In genomic region chrX:140713174-140713539, GRCh38 we compare ENCODE assay signal across 11 cellular contexts. TPM values are rescaled to one million over a fixed set of nuclear protein-coding genes. Genes with fewer than 3 reads are reported as not detected.
DNase-seq lines count a peak whose midpoint lies in the region; ATAC-seq and TF ChIP-seq lines count a peak whose summit lies in the region.
"Had no signal": no experiment of that assay in that cellular context is flagged by ENCODE, and none has a peak within 500 bp of the region (broad histone marks: within the 10 kb centered on the region; RNA-seq: fewer than 3 reads in every experiment).

No MANE protein-coding gene starts in this region.

- H3K9ac ChIP-seq in iPS-20b (ENCODE audit: low read depth, low read length): no peak overlapping the region

- peak overlapping the region; percentile 57 for H3K4me3 Mint-ChIP-seq in activated naive CD8-positive, alpha-beta T cell
- H3K4me3 Mint-ChIP-seq in activated naive CD8-positive, alpha-beta T cell treated with anti-CD3 and anti-CD28 coated beads for 36 hours: no peak overlapping the region
- no peak overlapping the region for H3K4me3 Mint-ChIP-seq in endothelial cell (ENCODE audit: unreplicated experiment)

- H3K9me3 ChIP-seq in iPS-20b (ENCODE audit: insufficient read depth, low read depth, low read length) (no peaks in the 10 kb centered on the region), thoracic aorta (no peaks in the 10 kb centered on the region)

- no peak for ATAC-seq in thoracic aorta (ENCODE audit: insufficient number of reproducible peaks, low FRiP score, low read depth)
- ATAC-seq: K562 had no signal

- no peak for TF ChIP-seq CTCF in thoracic aorta (IDR thresholded peaks at IDR 0.05)
- no peak for TF ChIP-seq CTCF in endothelial cell (IDR thresholded peaks at IDR 0.05; ENCODE audit: unreplicated experiment)

- H3K27ac ChIP-seq in iPS-20b (ENCODE audit: low read length) (no peak overlapping the region), thoracic aorta (no peak overlapping the region)
- H3K27ac ChIP-seq: VCaP had no signal

- H3K4me1 Mint-ChIP-seq in activated naive CD8-positive, alpha-beta T cell (ENCODE audit: low read depth): peaks cover 4% of the 10 kb centered on the region
- H3K4me1 Mint-ChIP-seq in activated naive CD8-positive, alpha-beta T cell treated with anti-CD3 and anti-CD28 coated beads for 36 hours: peaks cover 3% of the 10 kb centered on the region
- no peaks in the 10 kb centered on the region for H3K4me1 Mint-ChIP-seq in endothelial cell (ENCODE audit: unreplicated experiment)

- H3K27ac Mint-ChIP-seq in activated naive CD8-positive, alpha-beta T cell: no peak overlapping the region
- H3K27ac Mint-ChIP-seq in activated naive CD8-positive, alpha-beta T cell treated with anti-CD3 and anti-CD28 coated beads for 36 hours: no peak overlapping the region
- no peak overlapping the region for H3K27ac Mint-ChIP-seq in endothelial cell (ENCODE audit: unreplicated experiment)
- H3K27ac Mint-ChIP-seq: activated naive CD4-positive, alpha-beta T cell treated with anti-CD3 and anti-CD28 coated beads, Interleukin-2, amount 50 U/mL, for 72 hours had no signal

- no peak for DNase-seq in activated naive CD8-positive, alpha-beta T cell treated with anti-CD3 and anti-CD28 coated beads for 36 hours
- DNase-seq in T-helper 22 cell (ENCODE audit: low read depth) (peak; percentile 7), thoracic aorta (ENCODE audit: low spot score) (no peak), DMS 273 treated with DMSO at 0.1 percent for 48 hours (lab: John Stamatoyannopoulos, UW) (no peak), endothelial cell (ENCODE audit: low spot score) (no peak)
- DNase-seq in activated effector memory CD4-positive, alpha-beta T cell treated with Interleukin-2 at 50 U/mL for 16 hours: no peak

- H3K36me3 ChIP-seq in iPS-20b (ENCODE audit: insufficient read depth, low read depth, low read length) (no peaks in the 10 kb centered on the region), thoracic aorta (no peaks in the 10 kb centered on the region)

- no peaks in the 10 kb centered on the region; the same call in 1 of the 2 replicates for H3K4me1 ChIP-seq in iPS-20b (ENCODE audit: insufficient read depth, low read length)
- H3K4me1 ChIP-seq in thoracic aorta (ENCODE audit: control insufficient read depth in 1 of 2, low read depth in 2 of 2): no peaks in the 10 kb centered on the region

- peak overlapping the region; percentile 46; the same call in 1 of the 2 replicates for H3K4me3 ChIP-seq in iPS-20b (ENCODE audit: low read length)
- H3K4me3 ChIP-seq in thoracic aorta: peak overlapping the region; percentile 56
- H3K4me3 ChIP-seq: K562 had no signal

- H3K27me3 Mint-ChIP-seq in activated naive CD8-positive, alpha-beta T cell: no peaks in the 10 kb centered on the region
- H3K27me3 Mint-ChIP-seq in activated naive CD8-positive, alpha-beta T cell treated with anti-CD3 and anti-CD28 coated beads for 36 hours: peaks cover 14% of the 10 kb centered on the region
- peaks cover 2% of the 10 kb centered on the region for H3K27me3 Mint-ChIP-seq in endothelial cell (ENCODE audit: unreplicated experiment)

- H3K27me3 ChIP-seq in iPS-20b (ENCODE audit: insufficient read depth, low read length) (no peaks in the 10 kb centered on the region), thoracic aorta (replicated peaks; ENCODE audit: insufficient read depth) (no peaks in the 10 kb centered on the region)

- H3K9me3 Mint-ChIP-seq in activated naive CD8-positive, alpha-beta T cell (ENCODE audit: low read depth): no peaks in the 10 kb centered on the region
- H3K9me3 Mint-ChIP-seq in activated naive CD8-positive, alpha-beta T cell treated with anti-CD3 and anti-CD28 coated beads for 36 hours: no peaks in the 10 kb centered on the region
- no peaks in the 10 kb centered on the region for H3K9me3 Mint-ChIP-seq in endothelial cell (ENCODE audit: unreplicated experiment)
- H3K9me3 Mint-ChIP-seq: activated naive CD4-positive, alpha-beta T cell treated with anti-CD3 and anti-CD28 coated beads, Interleukin-2, amount 50 U/mL, for 72 hours had no signal

- no peaks in the 10 kb centered on the region for H3K36me3 Mint-ChIP-seq in activated naive CD8-positive, alpha-beta T cell
- no peaks in the 10 kb centered on the region for H3K36me3 Mint-ChIP-seq in activated naive CD8-positive, alpha-beta T cell treated with anti-CD3 and anti-CD28 coated beads for 36 hours
- H3K36me3 Mint-ChIP-seq in endothelial cell (ENCODE audit: low read depth, unreplicated experiment): no peaks in the 10 kb centered on the region
- H3K36me3 Mint-ChIP-seq: activated naive CD4-positive, alpha-beta T cell treated with anti-CD3 and anti-CD28 coated beads, Interleukin-2, amount 50 U/mL, for 72 hours had no signal

RNA-seq across cellular contexts. Expression of gene LINC00632, which starts 3.6 kb away (rescaled TPM):
- total RNA-seq in activated naive CD8-positive, alpha-beta T cell treated with anti-CD3 and anti-CD28 coated beads for 36 hours: under 1 TPM in 1 of 2 experiments, not detected in 1; 0.02 TPM
- total RNA-seq in thoracic aorta (100 to 1,000 TPM; 161 to 200 TPM), endothelial cell (ENCODE audit: unreplicated experiment) (142 TPM)

Comparison
In these comparisons a context has a peak if more than half of its experiments do, and no peak if none do; other contexts are left out.
1. RNA of gene LINC00632, which starts 3.6 kb away (total RNA-seq): 161 to 200 TPM in thoracic aorta and 142 TPM in endothelial cell (single experiment); 0.02 TPM in activated naive CD8-positive, alpha-beta T cell treated with anti-CD3 and anti-CD28 coated beads for 36 hours; every median in the first group is over 100 times any median in the second.